ENCODE assay signal across 1 cellular context in the genomic region with DNA sequence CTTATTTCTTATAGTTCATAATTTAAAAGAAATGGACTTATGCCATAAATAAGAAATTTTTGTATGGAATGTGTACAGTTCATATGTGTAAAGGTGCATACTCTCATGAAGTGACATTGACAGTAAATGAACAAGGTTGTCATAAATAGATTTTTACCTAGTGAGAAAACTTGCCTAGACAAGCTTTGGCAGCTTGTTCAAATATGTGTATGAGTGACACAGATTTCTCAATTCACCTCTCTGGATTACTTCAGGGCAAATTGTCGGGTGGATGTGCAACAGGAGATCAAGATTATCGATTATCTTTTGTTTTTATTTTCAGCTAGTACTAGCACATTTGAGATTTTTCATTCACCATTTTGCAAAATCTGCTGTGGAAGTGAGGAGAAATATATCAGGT.
TF ChIP-seq lines count a peak whose summit lies in the region.

No MANE protein-coding gene starts in this region.

TF ChIP-seq in HepG2, 621 proteins besides CTCF, POLR2A, EP300 and RAD21 (continued from another document):
- TF ChIP-seq ZNF138 (CRISPR knock-in tag; IDR thresholded peaks at IDR 0.05; ENCODE audit: low read depth), result no peak
- no peak for TF ChIP-seq PAWR (CRISPR knock-in tag; IDR thresholded peaks at IDR 0.05; ENCODE audit: borderline replicate concordance)
- TF ChIP-seq ZNF33B (CRISPR knock-in tag; IDR thresholded peaks at IDR 0.05), result no peak
- no peak for TF ChIP-seq TEAD3 (CRISPR knock-in tag; optimal IDR thresholded peaks at IDR 0.05; ENCODE audit: borderline replicate concordance)
- TF ChIP-seq, protein P1, sequence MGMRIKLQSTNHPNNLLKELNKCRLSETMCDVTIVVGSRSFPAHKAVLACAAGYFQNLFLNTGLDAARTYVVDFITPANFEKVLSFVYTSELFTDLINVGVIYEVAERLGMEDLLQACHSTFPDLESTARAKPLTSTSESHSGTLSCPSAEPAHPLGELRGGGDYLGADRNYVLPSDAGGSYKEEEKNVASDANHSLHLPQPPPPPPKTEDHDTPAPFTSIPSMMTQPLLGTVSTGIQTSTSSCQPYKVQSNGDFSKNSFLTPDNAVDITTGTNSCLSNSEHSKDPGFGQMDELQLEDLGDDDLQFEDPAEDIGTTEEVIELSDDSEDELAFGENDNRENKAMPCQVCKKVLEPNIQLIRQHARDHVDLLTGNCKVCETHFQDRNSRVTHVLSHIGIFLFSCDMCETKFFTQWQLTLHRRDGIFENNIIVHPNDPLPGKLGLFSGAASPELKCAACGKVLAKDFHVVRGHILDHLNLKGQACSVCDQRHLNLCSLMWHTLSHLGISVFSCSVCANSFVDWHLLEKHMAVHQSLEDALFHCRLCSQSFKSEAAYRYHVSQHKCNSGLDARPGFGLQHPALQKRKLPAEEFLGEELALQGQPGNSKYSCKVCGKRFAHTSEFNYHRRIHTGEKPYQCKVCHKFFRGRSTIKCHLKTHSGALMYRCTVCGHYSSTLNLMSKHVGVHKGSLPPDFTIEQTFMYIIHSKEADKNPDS (CRISPR knock-in tag; IDR thresholded peaks at IDR 0.05), result no peak
- TF ChIP-seq GABPB1 (CRISPR knock-in tag; IDR thresholded peaks at IDR 0.05), result no peak
- no peak for TF ChIP-seq TP53 (CRISPR knock-in tag; conservative IDR thresholded peaks at IDR 0.05)
- TF ChIP-seq CCDC6 (CRISPR knock-in tag; IDR thresholded peaks at IDR 0.05), result no peak
- no peak for TF ChIP-seq CHD4 (IDR thresholded peaks at IDR 0.05; ENCODE audit: borderline replicate concordance, low read length)
- TF ChIP-seq, protein P2, sequence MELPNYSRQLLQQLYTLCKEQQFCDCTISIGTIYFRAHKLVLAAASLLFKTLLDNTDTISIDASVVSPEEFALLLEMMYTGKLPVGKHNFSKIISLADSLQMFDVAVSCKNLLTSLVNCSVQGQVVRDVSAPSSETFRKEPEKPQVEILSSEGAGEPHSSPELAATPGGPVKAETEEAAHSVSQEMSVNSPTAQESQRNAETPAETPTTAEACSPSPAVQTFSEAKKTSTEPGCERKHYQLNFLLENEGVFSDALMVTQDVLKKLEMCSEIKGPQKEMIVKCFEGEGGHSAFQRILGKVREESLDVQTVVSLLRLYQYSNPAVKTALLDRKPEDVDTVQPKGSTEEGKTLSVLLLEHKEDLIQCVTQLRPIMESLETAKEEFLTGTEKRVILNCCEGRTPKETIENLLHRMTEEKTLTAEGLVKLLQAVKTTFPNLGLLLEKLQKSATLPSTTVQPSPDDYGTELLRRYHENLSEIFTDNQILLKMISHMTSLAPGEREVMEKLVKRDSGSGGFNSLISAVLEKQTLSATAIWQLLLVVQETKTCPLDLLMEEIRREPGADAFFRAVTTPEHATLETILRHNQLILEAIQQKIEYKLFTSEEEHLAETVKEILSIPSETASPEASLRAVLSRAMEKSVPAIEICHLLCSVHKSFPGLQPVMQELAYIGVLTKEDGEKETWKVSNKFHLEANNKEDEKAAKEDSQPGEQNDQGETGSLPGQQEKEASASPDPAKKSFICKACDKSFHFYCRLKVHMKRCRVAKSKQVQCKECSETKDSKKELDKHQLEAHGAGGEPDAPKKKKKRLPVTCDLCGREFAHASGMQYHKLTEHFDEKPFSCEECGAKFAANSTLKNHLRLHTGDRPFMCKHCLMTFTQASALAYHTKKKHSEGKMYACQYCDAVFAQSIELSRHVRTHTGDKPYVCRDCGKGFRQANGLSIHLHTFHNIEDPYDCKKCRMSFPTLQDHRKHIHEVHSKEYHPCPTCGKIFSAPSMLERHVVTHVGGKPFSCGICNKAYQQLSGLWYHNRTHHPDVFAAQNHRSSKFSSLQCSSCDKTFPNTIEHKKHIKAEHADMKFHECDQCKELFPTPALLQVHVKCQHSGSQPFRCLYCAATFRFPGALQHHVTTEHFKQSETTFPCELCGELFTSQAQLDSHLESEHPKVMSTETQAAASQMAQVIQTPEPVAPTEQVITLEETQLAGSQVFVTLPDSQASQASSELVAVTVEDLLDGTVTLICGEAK (IDR thresholded peaks at IDR 0.05), result no peak
- TF ChIP-seq, protein P2 (CRISPR knock-in tag; IDR thresholded peaks at IDR 0.05), result no peak
- TF ChIP-seq RNF2 (conservative IDR thresholded peaks at IDR 0.05; ENCODE audit: low read depth), result no peak
- TF ChIP-seq, protein P3, sequence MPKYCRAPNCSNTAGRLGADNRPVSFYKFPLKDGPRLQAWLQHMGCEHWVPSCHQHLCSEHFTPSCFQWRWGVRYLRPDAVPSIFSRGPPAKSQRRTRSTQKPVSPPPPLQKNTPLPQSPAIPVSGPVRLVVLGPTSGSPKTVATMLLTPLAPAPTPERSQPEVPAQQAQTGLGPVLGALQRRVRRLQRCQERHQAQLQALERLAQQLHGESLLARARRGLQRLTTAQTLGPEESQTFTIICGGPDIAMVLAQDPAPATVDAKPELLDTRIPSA (CRISPR knock-in tag; IDR thresholded peaks at IDR 0.05; ENCODE audit: borderline replicate concordance), result no peak
- TF ChIP-seq, protein P4, sequence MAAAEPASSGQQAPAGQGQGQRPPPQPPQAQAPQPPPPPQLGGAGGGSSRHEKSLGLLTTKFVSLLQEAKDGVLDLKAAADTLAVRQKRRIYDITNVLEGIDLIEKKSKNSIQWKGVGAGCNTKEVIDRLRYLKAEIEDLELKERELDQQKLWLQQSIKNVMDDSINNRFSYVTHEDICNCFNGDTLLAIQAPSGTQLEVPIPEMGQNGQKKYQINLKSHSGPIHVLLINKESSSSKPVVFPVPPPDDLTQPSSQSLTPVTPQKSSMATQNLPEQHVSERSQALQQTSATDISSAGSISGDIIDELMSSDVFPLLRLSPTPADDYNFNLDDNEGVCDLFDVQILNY (CRISPR knock-in tag; conservative IDR thresholded peaks at IDR 0.05), result no peak
- TF ChIP-seq THYN1 (CRISPR knock-in tag; IDR thresholded peaks at IDR 0.05; ENCODE audit: borderline replicate concordance, low read depth), result no peak
